9 cellular contexts compared by ENCODE assay signal in the genomic region with DNA sequence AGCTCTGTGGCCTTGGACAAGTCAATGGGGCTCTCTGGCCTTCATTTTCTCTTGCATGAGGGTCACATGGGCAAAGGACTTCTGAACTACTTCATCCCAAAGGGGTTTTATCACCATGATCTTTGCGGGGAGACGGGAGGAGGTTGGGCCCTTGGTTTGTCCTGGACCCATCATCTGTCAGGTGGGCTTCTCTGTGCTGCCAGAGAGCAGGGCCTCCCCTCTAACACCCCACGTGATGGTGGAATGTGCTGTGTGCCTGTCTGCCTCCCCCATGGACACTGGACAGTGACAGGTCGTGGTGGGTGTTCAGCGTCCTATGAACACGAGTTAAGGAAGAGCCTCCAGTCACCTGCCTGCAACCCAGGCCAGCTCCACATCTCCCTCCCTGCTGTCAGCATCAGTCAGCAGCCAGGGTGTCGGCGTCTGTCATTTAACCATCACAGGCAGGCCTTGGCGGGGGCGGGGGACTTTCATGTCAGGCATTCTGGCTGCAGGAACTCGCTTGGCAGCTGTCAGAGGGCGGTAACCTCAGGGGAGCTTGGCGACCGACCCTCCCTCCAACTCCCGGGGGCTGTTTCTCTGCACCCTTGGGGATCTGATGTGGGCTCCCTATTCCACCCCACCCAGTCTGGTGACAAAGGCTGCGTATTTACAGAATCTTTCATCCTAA. TPM values are rescaled to one million over a fixed set of nuclear protein-coding genes. Genes with fewer than 3 reads are reported as not detected.
DNase-seq lines count a peak whose midpoint lies in the region; ATAC-seq and TF ChIP-seq lines count a peak whose summit lies in the region.
"Had no signal": no experiment of that assay in that cellular context is flagged by ENCODE, and none has a peak within 500 bp of the region (broad histone marks: within the 10 kb centered on the region; RNA-seq: fewer than 3 reads in every experiment).

No MANE protein-coding gene starts in this region.

- H4K5ac ChIP-seq in mesendoderm (ENCODE audit: low read length): no peak overlapping the region

- H3K36me3 ChIP-seq in CD8-positive, alpha-beta T cell (ENCODE audit: insufficient read depth, low read length): peaks cover 11% of the 10 kb centered on the region
- H3K36me3 ChIP-seq in mesendoderm (ENCODE audit: control insufficient read depth, insufficient read depth, low read length): no peaks in the 10 kb centered on the region

- peak overlapping the region; percentile 86 for H3K4me3 ChIP-seq in CD8-positive, alpha-beta T cell (ENCODE audit: low read depth, low read length)
- no peak overlapping the region for H3K4me3 ChIP-seq in mesendoderm (ENCODE audit: low read length)

- no peaks in the 10 kb centered on the region for H3K27me3 ChIP-seq in CD8-positive, alpha-beta T cell (ENCODE audit: insufficient read depth, low read length)
- H3K27me3 ChIP-seq in mesendoderm (ENCODE audit: insufficient read depth, low read length, poor library complexity): no peaks in the 10 kb centered on the region

- H2BK120ac ChIP-seq in mesendoderm (ENCODE audit: low read depth, low read length): no peak overlapping the region

- intact Hi-C loops in CD8-positive, alpha-beta T cell (cut with DNase I, micrococcal nuclease): loop anchor here (1.0 to 10.0 kb wide), 7 partner anchors 25 to 766 kb away; a partner anchor contains a TSS
- intact Hi-C loops in Right ventricle myocardium inferior (cut with DNase I): no loop called here

- H3K27ac ChIP-seq in CD8-positive, alpha-beta T cell (ENCODE audit: low read depth, low read length): peak overlapping the region; percentile 52
- no peak overlapping the region for H3K27ac ChIP-seq in mesendoderm (ENCODE audit: low read depth, low read length)

- no peak overlapping the region for H4K8ac ChIP-seq in mesendoderm (ENCODE audit: low read depth, low read length)

- H3K27ac Mint-ChIP-seq in CD8-positive, alpha-beta T cell: peak overlapping the region; percentile 94

- H2BK15ac ChIP-seq in mesendoderm (replicated peaks; ENCODE audit: low read depth): no peak overlapping the region

- CTCF ChIA-PET in CD8-positive, alpha-beta T cell (lab: Charles Lee): interaction anchor here (0.6 to 3.5 kb wide), 10 partner anchors 8 to 111 kb away, joined by 3 to 27 read pairs (median 5); no protein-coding TSS in a partner anchor

- H3K79me2 ChIP-seq in mesendoderm (ENCODE audit: control insufficient read depth, insufficient read depth, low read length): no peaks in the 10 kb centered on the region

- H3K4me2 ChIP-seq in mesendoderm (ENCODE audit: low read length): no peak overlapping the region

- H3K56ac ChIP-seq in mesendoderm (ENCODE audit: low read length): no peak overlapping the region

- no peaks in the 10 kb centered on the region for H3K79me1 ChIP-seq in mesendoderm (ENCODE audit: low read length)

- H3K9me3 Mint-ChIP-seq in CD8-positive, alpha-beta T cell: no peaks in the 10 kb centered on the region

- peak overlapping the region; percentile 76 for H3K4me3 Mint-ChIP-seq in CD8-positive, alpha-beta T cell

- ATAC-seq in CD8-positive, alpha-beta T cell: peak; percentile 52
- ATAC-seq in Right ventricle myocardium inferior: no peak
- ATAC-seq in HG03045 (IDR thresholded peaks at IDR 0.05; ENCODE audit: unreplicated experiment): no peak

- H3K18ac ChIP-seq in mesendoderm (ENCODE audit: low read length): no peak overlapping the region

- H3K9ac ChIP-seq in mesendoderm (ENCODE audit: low read length): no peak overlapping the region

- no peaks in the 10 kb centered on the region for H3K9me3 ChIP-seq in CD8-positive, alpha-beta T cell (ENCODE audit: low read length)
- H3K9me3 ChIP-seq: Caco-2 had no signal

- no peak overlapping the region for H3K4ac ChIP-seq in mesendoderm (ENCODE audit: low read depth, low read length)

- DNase-seq in CD8-positive, alpha-beta T cell: peak; percentile 40 to 90 (median 74)
- DNase-seq in T-helper 2 cell (peak; percentile 38 to 68 (median 59)), mesendoderm (no peak), Right ventricle myocardium inferior (ENCODE audit: missing footprints) (no peak), NCI-H524 treated with DMSO at 0.1 percent for 48 hours (lab: John Stamatoyannopoulos, UW) (no peak)
- DNase-seq in activated naive CD4-positive, alpha-beta T cell (lab: John Stamatoyannopoulos, UW): peak; percentile 15 to 66 (median 46)
- peak; percentile 46 to 68 (median 62) for DNase-seq in stimulated activated CD4-positive, alpha-beta T cell treated with anti-CD3 and anti-CD28 coated beads, Interleukin-12 subunit alpha, Interleukin-12 subunit beta, amount 100 ng/mL, for 48 hours (ENCODE audit: low read depth in 2 of 3, low spot score in 1 of 3)

- no peak for TF ChIP-seq CTCF in CD8-positive, alpha-beta T cell (IDR thresholded peaks at IDR 0.05)

- H3K36me3 Mint-ChIP-seq in CD8-positive, alpha-beta T cell: peaks cover 18% of the 10 kb centered on the region

- H3K4me1 Mint-ChIP-seq in CD8-positive, alpha-beta T cell (ENCODE audit: low read depth): peaks cover 40% of the 10 kb centered on the region

- POLR2A ChIA-PET in CD8-positive, alpha-beta T cell (lab: Charles Lee): interaction anchor here (0.6 to 16.5 kb wide), 8 partner anchors 9 to 258 kb away, joined by 3 to 589 read pairs (median 6); a partner anchor contains a TSS

- no peak overlapping the region for H2BK5ac ChIP-seq in mesendoderm (ENCODE audit: low read length)

- peaks cover 36% of the 10 kb centered on the region for H3K4me1 ChIP-seq in CD8-positive, alpha-beta T cell (ENCODE audit: insufficient read depth, low read length)
- peaks cover 8% of the 10 kb centered on the region for H3K4me1 ChIP-seq in mesendoderm (ENCODE audit: control insufficient read depth, low read depth, low read length)

- H3K23ac ChIP-seq in mesendoderm (ENCODE audit: low read length): no peak overlapping the region

- H3K27me3 Mint-ChIP-seq in CD8-positive, alpha-beta T cell (ENCODE audit: low read depth): no peaks in the 10 kb centered on the region

- WGBS in mesendoderm (ENCODE audit: extremely low coverage, insufficient coverage, low lambda C conversion rate): no CpG with 5 or more reads among the region's 16 CpGs

- H2AK5ac ChIP-seq in mesendoderm (ENCODE audit: low read length): no peak overlapping the region

RNA-seq across cellular contexts. Expression of a gene that starts 2.6 kb away (rescaled TPM):
- total RNA-seq in CD8-positive, alpha-beta T cell: 100 to 1,000 TPM; 431 to 454 TPM
- polyA plus RNA-seq in mesendoderm (2013, experiment 1 of 2): 5.8 TPM
- 5.7 TPM for polyA plus RNA-seq in mesendoderm (2013, experiment 2 of 2)
- 126 TPM for total RNA-seq in Right ventricle myocardium inferior

RNA-seq across cellular contexts. Expression of a gene that starts 35.5 kb away (rescaled TPM):
- 1 to 10 TPM; 2.5 to 3.6 TPM for total RNA-seq in CD8-positive, alpha-beta T cell
- 6.0 TPM for polyA plus RNA-seq in mesendoderm (2013, experiment 1 of 2)
- polyA plus RNA-seq in mesendoderm (2013, experiment 2 of 2): 6.0 TPM
- total RNA-seq in Right ventricle myocardium inferior: 10.0 TPM

RNA-seq across cellular contexts. Expression of a gene that starts 52.7 kb away (rescaled TPM):
- 100 to 1,000 TPM; 341 to 346 TPM for total RNA-seq in CD8-positive, alpha-beta T cell
- 34.9 TPM for polyA plus RNA-seq in mesendoderm (2013, experiment 1 of 2)
- 34.2 TPM for polyA plus RNA-seq in mesendoderm (2013, experiment 2 of 2)
- 26.8 TPM for total RNA-seq in Right ventricle myocardium inferior

RNA-seq across cellular contexts. Expression of a gene that starts 57.7 kb away (rescaled TPM):
- total RNA-seq in CD8-positive, alpha-beta T cell: 100 to 1,000 TPM; 364 to 375 TPM
- 17.5 TPM for polyA plus RNA-seq in mesendoderm (2013, experiment 1 of 2)
- 16.2 TPM for polyA plus RNA-seq in mesendoderm (2013, experiment 2 of 2)
- total RNA-seq in Right ventricle myocardium inferior: 17.5 TPM

Comparison
In these comparisons a context has a peak if more than half of its experiments do, and no peak if none do; other contexts are left out.
1. DNase-seq: peak in CD8-positive, alpha-beta T cell (7 of 7), T-helper 2 cell (5 of 5), activated naive CD4-positive, alpha-beta T cell (4 of 4) and stimulated activated CD4-positive, alpha-beta T cell treated with anti-CD3 and anti-CD28 coated beads, Interleukin-12 subunit alpha, Interleukin-12 subunit beta, amount 100 ng/mL, for 48 hours (3 of 3); none in mesendoderm (single experiment), Right ventricle myocardium inferior (single experiment) and NCI-H524 treated with DMSO at 0.1 percent for 48 hours (single experiment).
2. RNA of a gene that starts 52.7 kb away (total RNA-seq): 341 to 346 TPM in CD8-positive, alpha-beta T cell; 26.8 TPM in Right ventricle myocardium inferior (single experiment); every median in the first group is over 10 times any median in the second.